Comparison of ENCODE assay signal across 33 cellular contexts in genomic region chr9:114131808-114132549, GRCh38. TPM values are rescaled to one million over a fixed set of nuclear protein-coding genes. Genes with fewer than 3 reads are reported as not detected.
"Had no signal": no experiment of that assay in that cellular context is flagged by ENCODE, and none has a peak within 500 bp of the region (broad histone marks: within the 10 kb centered on the region; RNA-seq: fewer than 3 reads in every experiment).

No MANE protein-coding gene starts in this region.

- H3K36me3 Mint-ChIP-seq: activated CD8-positive, alpha-beta memory T cell treated with anti-CD3 and anti-CD28 coated beads, Interleukin-2, amount 10 ng/mL, durations not matched to agents 7 days and 5 days; WTC11 had no signal

- H3K9me3 ChIP-seq: body of pancreas, SJSA1 had no signal

- H3K27ac ChIP-seq: ascending aorta, body of pancreas, SJSA1 had no signal

- H3K4me1 ChIP-seq: ascending aorta, body of pancreas, SJSA1 had no signal

- H3K9me3 Mint-ChIP-seq: activated T-cell treated with anti-CD3 and anti-CD28 coated beads, Interleukin-2, amount 50 U/mL, for 4 hours had no signal

- H3K36me3 ChIP-seq: ascending aorta, SJSA1 had no signal

- H3K4me3 Mint-ChIP-seq: activated CD8-positive, alpha-beta memory T cell treated with anti-CD3 and anti-CD28 coated beads, Interleukin-2, amount 10 ng/mL, durations not matched to agents 7 days and 5 days; activated naive CD8-positive, alpha-beta T cell treated with anti-CD3 and anti-CD28 coated beads, Interleukin-2, amount 50 U/mL, for 24 hours; activated T-cell treated with anti-CD3 and anti-CD28 coated beads, Interleukin-2, amount 50 U/mL, for 4 hours; central memory CD8-positive, alpha-beta T cell; WTC11 had no signal

- H3K27me3 ChIP-seq: ascending aorta, body of pancreas, SJSA1 had no signal

- DNase-seq: activated CD4-positive, alpha-beta T cell treated with anti-CD3 and anti-CD28 coated beads for 48 hours; activated CD4-positive, alpha-beta T cell treated with anti-CD3 and anti-CD28 coated beads, Interleukin-2, amount 50 U/mL, for 48 hours; activated CD4-positive, CD25-positive, alpha-beta regulatory T cell treated with anti-CD3 and anti-CD28 coated beads, Interleukin-2, amount 50 U/mL, for 72 hours; activated CD8-positive, alpha-beta memory T cell treated with anti-CD3 and anti-CD28 coated beads, Interleukin-2, amount 10 ng/mL, durations not matched to agents 7 days and 5 days; activated effector memory CD4-positive, alpha-beta T cell treated with anti-CD3 and anti-CD28 coated beads, Interleukin-2, amount 50 U/mL, for 16 hours; activated naive CD4-positive, alpha-beta T cell treated with Interleukin-2 at 50 U/mL for 16 hours; activated naive CD8-positive, alpha-beta T cell treated with anti-CD3 and anti-CD28 coated beads, Interleukin-2, amount 50 U/mL, for 24 hours; activated T-cell treated with anti-CD3 and anti-CD28 coated beads, Interleukin-2, amount 50 U/mL, for 4 hours; amniotic stem cell; body of pancreas; Karpas-422; MM.1S; NCI-H1105; NCI-H1436; NCI-H1694 treated with DMSO at 0.1 percent for 48 hours; NCI-H2029 treated with DMSO at 0.1 percent for 48 hours; NCI-H345; NCI-H510A treated with DMSO at 0.1 percent for 48 hours; NCI-H69; NK-92 treated with Interleukin-12 subunit alpha and Interleukin-12 subunit beta, amount 100 ng/mL, for 24 hours; OCI-M1; RPMI8226; SHP77; SW 1271 had no signal

- ATAC-seq: activated CD8-positive, alpha-beta memory T cell treated with anti-CD3 and anti-CD28 coated beads, Interleukin-2, amount 10 ng/mL, durations not matched to agents 7 days and 5 days; activated naive CD4-positive, alpha-beta T cell treated with anti-CD3 and anti-CD28 coated beads, Interleukin-2, amount 50 U/mL, for 72 hours; activated naive CD8-positive, alpha-beta T cell treated with anti-CD3 and anti-CD28 coated beads, Interleukin-2, amount 50 U/mL, for 24 hours; activated T-cell treated with anti-CD3 and anti-CD28 coated beads, Interleukin-2, amount 50 U/mL, for 4 hours; body of pancreas; Panc1; SK-N-SH treated with all-trans-retinoic acid at 6 μM for 48 hours; WTC11 had no signal

- H3K4me3 ChIP-seq: ascending aorta, body of pancreas, SJSA1 had no signal

- H3K27ac Mint-ChIP-seq: activated CD8-positive, alpha-beta memory T cell treated with anti-CD3 and anti-CD28 coated beads, Interleukin-2, amount 10 ng/mL, durations not matched to agents 7 days and 5 days; activated naive CD4-positive, alpha-beta T cell treated with anti-CD3 and anti-CD28 coated beads, Interleukin-2, amount 50 U/mL, for 72 hours; activated naive CD8-positive, alpha-beta T cell treated with anti-CD3 and anti-CD28 coated beads, Interleukin-2, amount 50 U/mL, for 24 hours; WTC11 had no signal

- H3K4me1 Mint-ChIP-seq: activated CD8-positive, alpha-beta memory T cell treated with anti-CD3 and anti-CD28 coated beads, Interleukin-2, amount 10 ng/mL, durations not matched to agents 7 days and 5 days; activated naive CD8-positive, alpha-beta T cell treated with anti-CD3 and anti-CD28 coated beads, Interleukin-2, amount 50 U/mL, for 24 hours; central memory CD8-positive, alpha-beta T cell had no signal

RNA-seq across cellular contexts. Expression of gene KIF12, which starts 32.9 kb away (rescaled TPM):
- total RNA-seq: activated CD8-positive, alpha-beta memory T cell treated with anti-CD3 and anti-CD28 coated beads, Interleukin-2, amount 10 ng/mL, durations not matched to agents 7 days and 5 days; activated naive CD4-positive, alpha-beta T cell treated with anti-CD3 and anti-CD28 coated beads, Interleukin-2, amount 50 U/mL, for 72 hours; ascending aorta; bronchial epithelial cell; T-helper 1 cell treated with Interleukin-12 subunit alpha and Interleukin-12 subunit beta and Interleukin-4 antibody, amounts not matched to agents 30 ng/mL and 1 ng/mL, for 36 hours had no signal

RNA-seq across cellular contexts. Expression of gene AMBP, which starts 53.9 kb away (rescaled TPM):
- total RNA-seq: activated CD8-positive, alpha-beta memory T cell treated with anti-CD3 and anti-CD28 coated beads, Interleukin-2, amount 10 ng/mL, durations not matched to agents 7 days and 5 days; activated naive CD4-positive, alpha-beta T cell treated with anti-CD3 and anti-CD28 coated beads, Interleukin-2, amount 50 U/mL, for 72 hours; bronchial epithelial cell; T-helper 1 cell treated with Interleukin-12 subunit alpha and Interleukin-12 subunit beta and Interleukin-4 antibody, amounts not matched to agents 30 ng/mL and 1 ng/mL, for 36 hours had no signal
